Comparison of ENCODE assay signal across 17 cellular contexts in genomic region chr17:17073006-17073626, GRCh38. TPM values are rescaled to one million over a fixed set of nuclear protein-coding genes. Genes with fewer than 3 reads are reported as not detected.
DNase-seq lines count a peak whose midpoint lies in the region; ATAC-seq and TF ChIP-seq lines count a peak whose summit lies in the region.
"Had no signal": no experiment of that assay in that cellular context is flagged by ENCODE, and none has a peak within 500 bp of the region (broad histone marks: within the 10 kb centered on the region; RNA-seq: fewer than 3 reads in every experiment).

No MANE protein-coding gene starts in this region.

- peaks cover 8% of the 10 kb centered on the region for H3K36me3 ChIP-seq in CD4-positive, alpha-beta memory T cell (ENCODE audit: insufficient read depth, low read length)
- peaks cover 0 to 34% (median 22%) of the 10 kb centered on the region in 9 donors for H3K36me3 ChIP-seq in heart left ventricle
- peaks cover under 1 to 23% of the 10 kb centered on the region in 2 donors for H3K36me3 ChIP-seq in psoas muscle (ENCODE audit: insufficient read depth in 1 of 2, low read depth in 1 of 2)

- no peak overlapping the region for H3K4me3 Mint-ChIP-seq in CD4-positive, alpha-beta memory T cell
- no peak overlapping the region for H3K4me3 Mint-ChIP-seq in WTC11
- H3K4me3 Mint-ChIP-seq: activated CD4-positive, alpha-beta T cell treated with anti-CD3 and anti-CD28 coated beads, Interleukin-2, amount 10 ng/mL, durations not matched to agents 24 days and 14 days had no signal

- no peaks in the 10 kb centered on the region for H3K27me3 ChIP-seq in CD4-positive, alpha-beta memory T cell (ENCODE audit: insufficient read depth, low read length)
- H3K27me3 ChIP-seq in heart left ventricle, result no peaks in the 10 kb centered on the region
- H3K27me3 ChIP-seq in psoas muscle (ENCODE audit: insufficient read depth in 3 of 3, low read length in 2 of 3), result no peaks in the 10 kb centered on the region

- H3K36me3 Mint-ChIP-seq in CD4-positive, alpha-beta memory T cell, result peaks cover 40 to 46% of the 10 kb centered on the region in 2 donors
- H3K36me3 Mint-ChIP-seq in WTC11, result peaks cover 16% of the 10 kb centered on the region

- H3K27me3 Mint-ChIP-seq in CD4-positive, alpha-beta memory T cell, result no peaks in the 10 kb centered on the region
- H3K27me3 Mint-ChIP-seq in WTC11 (ENCODE audit: low read depth), result no peaks in the 10 kb centered on the region
- H3K27me3 Mint-ChIP-seq: activated CD4-positive, alpha-beta T cell treated with anti-CD3 and anti-CD28 coated beads, Interleukin-2, amount 10 ng/mL, durations not matched to agents 24 days and 14 days had no signal

- H3K9me3 Mint-ChIP-seq in CD4-positive, alpha-beta memory T cell, result peaks cover 0 to 11% (median 8%) of the 10 kb centered on the region in 8 donors
- H3K9me3 Mint-ChIP-seq in WTC11, result peaks cover 10% of the 10 kb centered on the region

- H3K4me1 ChIP-seq in CD4-positive, alpha-beta memory T cell (ENCODE audit: insufficient read depth, low read length), result peaks cover 45% of the 10 kb centered on the region
- H3K4me1 ChIP-seq in heart left ventricle (peaks cover 19 to 83% (median 66%) of the 10 kb centered on the region in 12 donors), psoas muscle (peaks cover 71% of the 10 kb centered on the region)
- H3K4me1 ChIP-seq: parathyroid adenoma had no signal

- no peak for TF ChIP-seq CTCF in WTC11 (IDR thresholded peaks at IDR 0.05)
- TF ChIP-seq CTCF in heart left ventricle (IDR thresholded peaks at IDR 0.05), result no peak
- TF ChIP-seq CTCF in psoas muscle (IDR thresholded peaks at IDR 0.05), result no peak

- no peak overlapping the region for H3K27ac ChIP-seq in CD4-positive, alpha-beta memory T cell (ENCODE audit: low read depth, low read length)
- H3K27ac ChIP-seq in heart left ventricle (peak overlapping the region in 4 of 12 donors; percentile 11 to 37 (median 32)), psoas muscle (peak overlapping the region; percentile 67)
- H3K27ac ChIP-seq: parathyroid adenoma had no signal

- 65 to 76% (median 67%) methylated on average over 12 to 14 of the region's 14 CpGs for WGBS in heart left ventricle, 4 donors
- 51 to 73% (median 54%) methylated on average over 14 of the region's 14 CpGs for WGBS in psoas muscle, 3 donors

- peak overlapping the region in 5 of 7 donors; percentile 29 to 86 (median 69) for H3K27ac Mint-ChIP-seq in CD4-positive, alpha-beta memory T cell
- 0 out of 2 replicates have a peak overlapping the region, but pooled peaks have one; percentile 91 for H3K27ac Mint-ChIP-seq in WTC11
- H3K27ac Mint-ChIP-seq: activated CD4-positive, alpha-beta T cell treated with anti-CD3 and anti-CD28 coated beads, Interleukin-2, amount 10 ng/mL, durations not matched to agents 24 days and 14 days had no signal

- no peak overlapping the region for H3K4me3 ChIP-seq in CD4-positive, alpha-beta memory T cell (ENCODE audit: low read length in 2 of 2)
- H3K4me3 ChIP-seq in heart left ventricle (no peak overlapping the region), psoas muscle (no peak overlapping the region)

- peaks cover 41 to 73% (median 47%) of the 10 kb centered on the region in 4 donors for H3K4me1 Mint-ChIP-seq in CD4-positive, alpha-beta memory T cell
- no peaks in the 10 kb centered on the region for H3K4me1 Mint-ChIP-seq in WTC11

- TF ChIP-seq POLR2A in heart left ventricle (IDR thresholded peaks at IDR 0.05), result no peak

- ATAC-seq in WTC11, result no peak
- peak in 3 of 4 donors; percentile 39 to 55 (median 40) for ATAC-seq in heart left ventricle
- ATAC-seq in psoas muscle, result peak; percentile 62 to 83 (median 77)

- POLR2A ChIA-PET in CD4-positive, alpha-beta memory T cell (lab: Charles Lee; ENCODE audit: partially characterized antibody), result no interaction called here
- POLR2A ChIA-PET in WTC11 (lab: Charles Lee), result no interaction called here

- no peaks in the 10 kb centered on the region for H3K9me3 ChIP-seq in CD4-positive, alpha-beta memory T cell (ENCODE audit: control insufficient read depth in 1 of 2, low read length in 2 of 2)
- H3K9me3 ChIP-seq in heart left ventricle (peaks cover 0 to 9% (median 0%) of the 10 kb centered on the region in 12 donors), psoas muscle (no peaks in the 10 kb centered on the region)

- intact Hi-C loops in CD4-positive, alpha-beta memory T cell (cut with micrococcal nuclease), result no loop called here
- intact Hi-C loops in heart left ventricle (cut with DNase I), result no loop called here
- intact Hi-C loops in psoas muscle (cut with DNase I), result no loop called here

- DNase-seq in CD4-positive, alpha-beta memory T cell, result no peak
- DNase-seq in WTC11 (ENCODE audit: low spot score), result no peak
- DNase-seq in heart left ventricle, result peak in 2 of 5 donors; percentile 29 to 30
- DNase-seq in psoas muscle, result no peak
- no peak for DNase-seq in cerebellum (ENCODE audit: low spot score)
- no peak for DNase-seq in NOMO-1 treated with dmso at 0.1 percent for 144 hours (lab: John Stamatoyannopoulos, UW; ENCODE audit: unreplicated experiment)
- no peak for DNase-seq in stimulated activated CD8-positive, alpha-beta memory T cell treated with anti-CD3 and anti-CD28 coated beads, Interleukin-4, amount 100 ng/mL, for 48 hours
- DNase-seq in T1000 (lab: John Stamatoyannopoulos, UW), result no peak
- DNase-seq: activated CD4-positive, alpha-beta T cell treated with anti-CD3 and anti-CD28 coated beads, Interleukin-2, amount 10 ng/mL, durations not matched to agents 24 days and 14 days; amygdala; cortex of kidney; DMS79; NCI-H1048; NCI-H2171; SIG-M5; substantia nigra had no signal

- CTCF ChIA-PET in CD4-positive, alpha-beta memory T cell (lab: Charles Lee; ENCODE audit: partially characterized antibody), result interaction anchor here (1.0 to 1.2 kb wide), 2 partner anchors 21 to 47 kb away, joined by 3 to 4 read pairs; no protein-coding TSS in a partner anchor
- CTCF ChIA-PET in WTC11 (lab: Charles Lee), result no interaction called here

TF ChIP-seq in WTC11, 78 proteins besides CTCF, POLR2A, EP300 and RAD21:
- TF ChIP-seq, protein P1, sequence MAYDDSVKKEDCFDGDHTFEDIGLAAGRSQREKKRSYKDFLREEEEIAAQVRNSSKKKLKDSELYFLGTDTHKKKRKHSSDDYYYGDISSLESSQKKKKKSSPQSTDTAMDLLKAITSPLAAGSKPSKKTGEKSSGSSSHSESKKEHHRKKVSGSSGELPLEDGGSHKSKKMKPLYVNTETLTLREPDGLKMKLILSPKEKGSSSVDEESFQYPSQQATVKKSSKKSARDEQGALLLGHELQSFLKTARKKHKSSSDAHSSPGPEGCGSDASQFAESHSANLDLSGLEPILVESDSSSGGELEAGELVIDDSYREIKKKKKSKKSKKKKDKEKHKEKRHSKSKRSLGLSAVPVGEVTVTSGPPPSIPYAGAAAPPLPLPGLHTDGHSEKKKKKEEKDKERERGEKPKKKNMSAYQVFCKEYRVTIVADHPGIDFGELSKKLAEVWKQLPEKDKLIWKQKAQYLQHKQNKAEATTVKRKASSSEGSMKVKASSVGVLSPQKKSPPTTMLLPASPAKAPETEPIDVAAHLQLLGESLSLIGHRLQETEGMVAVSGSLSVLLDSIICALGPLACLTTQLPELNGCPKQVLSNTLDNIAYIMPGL (CRISPR knock-in tag; IDR thresholded peaks at IDR 0.05), result no peak

RNA-seq across cellular contexts. Expression of gene MPRIP, which starts 30.9 kb away (rescaled TPM):
- total RNA-seq in CD4-positive, alpha-beta memory T cell, result 100 to 1,000 TPM; 250 to 255 TPM
- 10 to 100 TPM; 48.4 to 53.2 TPM for polyA plus RNA-seq in CD4-positive, alpha-beta memory T cell
- total RNA-seq in WTC11 (2021) (127 to 140 TPM (median 136 TPM) in 3 replicates), heart left ventricle (100 to 1,000 TPM; 131 to 686 (median 343) TPM), psoas muscle (100 to 1,000 TPM; 228 to 322 (median 258) TPM), cerebellum (185 TPM)
- polyA plus RNA-seq in heart left ventricle (100 to 1,000 TPM; 237 to 476 TPM), psoas muscle (100 to 1,000 TPM; 142 to 270 (median 184) TPM)
